12 cellular contexts compared by ENCODE assay signal in genomic region chr3:184472723-184473419, GRCh38.
DNase-seq lines count a peak whose midpoint lies in the region; ATAC-seq, FAIRE-seq and TF ChIP-seq lines count a peak whose summit lies in the region.
"Had no signal": no experiment of that assay in that cellular context is flagged by ENCODE, and none has a peak within 500 bp of the region (broad histone marks: within the 10 kb centered on the region; RNA-seq: fewer than 3 reads in every experiment).

No MANE protein-coding gene starts in this region.

- intact Hi-C loops in HepG2 (cut with micrococcal nuclease; ENCODE audit: unreplicated experiment) (no loop called here), GM12878 (cut with micrococcal nuclease; ENCODE audit: unreplicated experiment) (no loop called here), lower leg skin (cut with DNase I; ENCODE audit: low total_unique reads) (loop anchor here (5.0 kb wide), 1 partner anchor 69 kb away; no protein-coding TSS in a partner anchor)

- no peak overlapping the region for H3K27ac Mint-ChIP-seq in osteocyte (ENCODE audit: unreplicated experiment)

- no peak overlapping the region for H3K9ac ChIP-seq in liver (ENCODE audit: low read depth in 1 of 2, low read length in 2 of 2)
- no peak overlapping the region for H3K9ac ChIP-seq in HepG2 (ENCODE audit: insufficient read depth, low read depth, low read length)
- no peak overlapping the region for H3K9ac ChIP-seq in GM12878 (ENCODE audit: control insufficient read depth, insufficient read depth, low read length)

- H3K4me2 ChIP-seq in HepG2 (ENCODE audit: low read depth, low read length) = no peak overlapping the region
- H3K4me2 ChIP-seq in GM12878 (ENCODE audit: control insufficient read depth, insufficient read depth) = no peak overlapping the region

- H3K79me2 ChIP-seq in HepG2 (ENCODE audit: insufficient read depth, low read length) (no peaks in the 10 kb centered on the region), GM12878 (ENCODE audit: control insufficient read depth, insufficient read depth, low read length) (no peaks in the 10 kb centered on the region)

- POLR2A ChIA-PET in HepG2 (lab: Yijun Ruan, JAX) = no interaction called here
- POLR2A ChIA-PET in GM12878 (lab: Charles Lee) = no interaction called here

- H3K27me3 Mint-ChIP-seq in osteocyte (ENCODE audit: unreplicated experiment) = peaks cover 62% of the 10 kb centered on the region

- no peak for DNase-seq in HepG2 (ENCODE audit: low spot score)
- no peak for DNase-seq in GM12878 (ENCODE audit: low read depth, low spot score)
- DNase-seq in lower leg skin (ENCODE audit: low spot score in 2 of 2) = peak; percentile 66 to 90
- DNase-seq in HCEC 1CT = no peak
- DNase-seq in osteocyte (ENCODE audit: extremely low spot score, unreplicated experiment) = no peak
- DNase-seq in NCI-H2227 treated with DMSO at 0.1 percent for 48 hours (lab: John Stamatoyannopoulos, UW) = no peak
- DNase-seq: activated naive CD4-positive, alpha-beta T cell treated with Interleukin-2 at 50 U/mL for 16 hours; NCI-H2029 had no signal

- no peaks in the 10 kb centered on the region for H3K4me1 ChIP-seq in liver (ENCODE audit: control insufficient read depth in 4 of 4, insufficient read depth in 4 of 4, low read length in 3 of 4)
- H3K4me1 ChIP-seq in HepG2 (ENCODE audit: insufficient read depth, low read length) = no peaks in the 10 kb centered on the region
- H3K4me1 ChIP-seq in GM12878 (ENCODE audit: control insufficient read depth, insufficient read depth, low read length) = no peaks in the 10 kb centered on the region

- CTCF ChIA-PET in HepG2 (lab: Yijun Ruan, JAX; ENCODE audit: low intra/inter-chr PET ratio, low total read pairs) = no interaction called here
- CTCF ChIA-PET in GM12878 (lab: Yijun Ruan, JAX) = interaction anchor here (0.9 kb wide), 1 partner anchor 41 kb away, joined by 4 read pairs; no protein-coding TSS in a partner anchor

- no peak overlapping the region for H2AFZ ChIP-seq in HepG2 (ENCODE audit: low read length)
- peak overlapping the region; percentile 44 for H2AFZ ChIP-seq in GM12878 (ENCODE audit: control insufficient read depth, low read depth, low read length)

- TF ChIP-seq CTCF in liver (IDR thresholded peaks at IDR 0.05; ENCODE audit: low read depth, low read length, missing input control) (no peak), HepG2 (CRISPR knock-in tag; IDR thresholded peaks at IDR 0.05) (no peak), GM12878 (IDR thresholded peaks at IDR 0.05 in 2 of 3, conservative IDR thresholded peaks at IDR 0.05 in 1 of 3; ENCODE audit: control insufficient read depth in 2 of 3, extremely low read depth in 1 of 3, insufficient read depth in 1 of 3, low read depth in 3 of 3, low read length in 3 of 3) (no peak), lower leg skin (IDR thresholded peaks at IDR 0.05) (no peak), osteocyte (IDR thresholded peaks at IDR 0.05) (no peak)

- RAD21 ChIA-PET in GM12878 (lab: Charles Lee; ENCODE audit: unreplicated experiment) = no interaction called here

- no peaks in the 10 kb centered on the region for H3K4me1 Mint-ChIP-seq in osteocyte (ENCODE audit: unreplicated experiment)

- no peak for ATAC-seq in HepG2
- no peak for ATAC-seq in GM12878
- no peak for ATAC-seq in GM18498 (IDR thresholded peaks at IDR 0.05; ENCODE audit: unreplicated experiment)
- ATAC-seq: activated CD4-positive, CD25-positive, alpha-beta regulatory T cell treated with anti-CD3 and anti-CD28 coated beads, Interleukin-2, amount 50 U/mL, for 24 hours had no signal

- BruUV-seq in HepG2 (replicated peaks; lab: Mats Ljungman, UMichigan) = no TSS peak
- no TSS peak for BruUV-seq in GM12878 (replicated peaks; lab: Mats Ljungman, UMichigan)

- no peak for TF ChIP-seq EP300 in HepG2 (IDR thresholded peaks at IDR 0.05; ENCODE audit: low read depth in 2 of 2, low read length in 2 of 2)
- no peak for TF ChIP-seq EP300 in HepG2 (CRISPR knock-in tag; IDR thresholded peaks at IDR 0.05; ENCODE audit: borderline replicate concordance)
- no peak for TF ChIP-seq EP300 in GM12878 (IDR thresholded peaks at IDR 0.05; ENCODE audit: borderline replicate concordance in 1 of 2, control insufficient read depth in 1 of 2, low read depth in 2 of 2, low read length in 2 of 2)

- H3K27me3 ChIP-seq in liver (ENCODE audit: control insufficient read depth in 4 of 4, insufficient read depth in 4 of 4, low read length in 3 of 4) (peaks cover 0 to 3% (median 1%) of the 10 kb centered on the region in 4 donors), HepG2 (ENCODE audit: control insufficient read depth in 1 of 2, insufficient read depth in 2 of 2, low read length in 2 of 2) (peaks cover 0 to 29% of the 10 kb centered on the region in 2 experiments; a peak in 2 of 5 replicates), GM12878 (replicated peaks in 1 of 2; ENCODE audit: control insufficient read depth in 2 of 2, insufficient read depth in 2 of 2, low read length in 1 of 2) (peaks cover 0 to 6% of the 10 kb centered on the region in 2 experiments; a peak in 2 of 4 replicates)

- SMC1A ChIA-PET in GM12878 (lab: Charles Lee; ENCODE audit: uncharacterized antibody, unreplicated experiment) = interaction anchor here (1.2 to 1.5 kb wide), 2 partner anchors 39 to 41 kb away, joined by 3 to 4 read pairs; no protein-coding TSS in a partner anchor

- H3K27ac ChIP-seq in liver (ENCODE audit: low read depth in 1 of 2, low read length in 2 of 2) = no peak overlapping the region
- H3K27ac ChIP-seq in HepG2 (ENCODE audit: extremely low read length, insufficient read depth, low read length) = no peak overlapping the region
- H3K27ac ChIP-seq in GM12878 (ENCODE audit: control insufficient read depth, insufficient read depth) = no peak overlapping the region

- FAIRE-seq in HepG2 (lab: Jason Lieb, UNC) = no peak
- FAIRE-seq in GM12878 (lab: Jason Lieb, UNC) = no peak
- FAIRE-seq: colon had no signal

- no peak for TF ChIP-seq RAD21 in liver (IDR thresholded peaks at IDR 0.05)
- TF ChIP-seq RAD21 in HepG2 (CRISPR knock-in tag; IDR thresholded peaks at IDR 0.05) = no peak
- no peak for TF ChIP-seq RAD21 in GM12878 (IDR thresholded peaks at IDR 0.05; ENCODE audit: insufficient read depth, low read depth, low read length)

- in situ Hi-C loops in HepG2 (cut with HindIII; ENCODE audit: extremely low pct_ligation_motif_present, low pct_unique_long_range_greater_than_20kb) = no loop called here
- in situ Hi-C loops in GM12878 (cut with MboI) = no loop called here

- TF ChIP-seq POLR2A in HepG2 (IDR thresholded peaks at IDR 0.05; ENCODE audit: insufficient read depth in 1 of 2, low read depth in 2 of 2, low read length in 2 of 2) = no peak
- no peak for TF ChIP-seq POLR2A in GM12878 (IDR thresholded peaks at IDR 0.05; ENCODE audit: low read depth, low read length)
- no peak for TF ChIP-seq POLR2A in lower leg skin (IDR thresholded peaks at IDR 0.05)

- 72% methylated on average over 12 of the region's 12 CpGs for WGBS in liver
- WGBS in HepG2 (ENCODE audit: low lambda C conversion rate) = 35% methylated on average over 12 of the region's 12 CpGs
- 22% methylated on average over 12 of the region's 12 CpGs for WGBS in GM12878 (ENCODE audit: insufficient coverage, insufficient replicate concordance, low lambda C conversion rate, missing lambda C conversion rate)
- 78 to 79% methylated on average over 12 of the region's 12 CpGs for WGBS in lower leg skin, 2 donors

- H4K20me1 ChIP-seq in HepG2 (ENCODE audit: insufficient read depth, low read length) = no peaks in the 10 kb centered on the region
- H4K20me1 ChIP-seq in GM12878 (ENCODE audit: control insufficient read depth, insufficient read depth) = no peaks in the 10 kb centered on the region

- H3K4me3 ChIP-seq in liver (ENCODE audit: low read depth in 1 of 3, low read length in 3 of 3) (no peak overlapping the region), HepG2 (replicated peaks in 1 of 3; ENCODE audit: insufficient read depth in 1 of 3, low read depth in 2 of 3, low read length in 3 of 3) (no peak overlapping the region), GM12878 (no peak overlapping the region), lower leg skin (ENCODE audit: low read depth, poor library complexity, severe bottlenecking) (no peak overlapping the region)

- H3K4me3 Mint-ChIP-seq in osteocyte (ENCODE audit: unreplicated experiment) = no peak overlapping the region

- peaks cover 2% of the 10 kb centered on the region for H3K36me3 Mint-ChIP-seq in osteocyte (ENCODE audit: unreplicated experiment)

- H3K9me3 Mint-ChIP-seq in osteocyte (ENCODE audit: unreplicated experiment) = peaks cover 5% of the 10 kb centered on the region

- H3K9me3 ChIP-seq in liver (ENCODE audit: control insufficient read depth in 4 of 4, low read length in 3 of 4) (no peaks in the 10 kb centered on the region), HepG2 (ENCODE audit: low read length) (no peaks in the 10 kb centered on the region), GM12878 (replicated peaks; ENCODE audit: control insufficient read depth, insufficient read depth, low read length) (no peaks in the 10 kb centered on the region; the same call in 1 of the 3 replicates)

- no peaks in the 10 kb centered on the region for H3K36me3 ChIP-seq in liver (ENCODE audit: control insufficient read depth in 4 of 4, insufficient read depth in 3 of 4, low read depth in 1 of 4, low read length in 3 of 4)
- H3K36me3 ChIP-seq in HepG2 (replicated peaks in 1 of 2; ENCODE audit: control insufficient read depth in 1 of 2, insufficient read depth in 2 of 2, low read length in 2 of 2) = no peaks in the 10 kb centered on the region
- no peaks in the 10 kb centered on the region for H3K36me3 ChIP-seq in GM12878 (ENCODE audit: control insufficient read depth in 2 of 2, insufficient read depth in 2 of 2, low read length in 1 of 2)

TF ChIP-seq in liver, 16 proteins besides CTCF, POLR2A, EP300 and RAD21 (continues in another document):
- TF ChIP-seq FOXA1 (IDR thresholded peaks at IDR 0.05) = no peak
- peak; percentile 34 for TF ChIP-seq YY1 (IDR thresholded peaks at IDR 0.05)
- TF ChIP-seq NR2F2 (IDR thresholded peaks at IDR 0.05) = peak; percentile 34

TF ChIP-seq in GM12878, 131 proteins besides CTCF, POLR2A, EP300 and RAD21 (continues in another document):
- TF ChIP-seq NFXL1 (IDR thresholded peaks at IDR 0.05; ENCODE audit: borderline replicate concordance) = no peak
- no peak for TF ChIP-seq POLR2AphosphoS5 (IDR thresholded peaks at IDR 0.05; ENCODE audit: low read length)
- no peak for TF ChIP-seq SPI1 (IDR thresholded peaks at IDR 0.05; ENCODE audit: borderline replicate concordance, insufficient read depth, low read depth, low read length)
- no peak for TF ChIP-seq RELA (IDR thresholded peaks at IDR 0.05; ENCODE audit: borderline replicate concordance, partially characterized antibody)
- no peak for TF ChIP-seq USF1 (IDR thresholded peaks at IDR 0.05; ENCODE audit: borderline replicate concordance, extremely low read length, insufficient read depth, low read depth, low read length)
- TF ChIP-seq KLF5 (IDR thresholded peaks at IDR 0.05; ENCODE audit: partially characterized antibody) = no peak
- TF ChIP-seq ZNF217 (IDR thresholded peaks at IDR 0.05) = no peak

Comparison
In these comparisons a context has a peak if more than half of its experiments do, and no peak if none do; other contexts are left out.
1. DNase-seq: peak in lower leg skin (2 of 2); none in HepG2 (single experiment), GM12878 (single experiment), HCEC 1CT (single experiment), osteocyte (single experiment) and NCI-H2227 treated with DMSO at 0.1 percent for 48 hours (single experiment).